ENCODE assay signal across 1 cellular context in the genomic region with DNA sequence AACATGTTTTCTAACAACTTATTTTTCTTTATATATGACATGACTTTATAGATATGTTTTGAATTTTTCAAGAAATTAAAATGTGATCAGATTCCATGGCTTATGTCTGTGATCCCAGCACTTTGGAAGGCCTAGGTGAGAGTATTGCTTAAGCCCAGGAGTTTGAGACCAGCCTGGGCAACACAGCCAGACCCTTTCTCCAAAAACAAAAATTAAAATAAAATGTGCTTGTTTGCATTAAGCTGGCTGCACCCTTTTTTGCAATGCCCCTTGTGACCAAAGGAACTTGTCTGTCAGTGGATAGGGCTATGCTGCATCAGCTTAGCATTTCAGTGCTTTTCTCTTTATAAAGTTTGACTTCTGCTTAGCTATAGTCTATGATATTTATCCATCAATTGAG.
TF ChIP-seq lines count a peak whose summit lies in the region.

No MANE protein-coding gene starts in this region.

TF ChIP-seq in GM23338, 12 proteins besides CTCF, POLR2A, EP300 and RAD21:
- TF ChIP-seq EZH2phosphoT487 (IDR thresholded peaks at IDR 0.05; ENCODE audit: unreplicated experiment) (no peak), STAT1 (IDR thresholded peaks at IDR 0.05; ENCODE audit: unreplicated experiment) (no peak), EZH2 (IDR thresholded peaks at IDR 0.05; ENCODE audit: low read depth, unreplicated experiment) (no peak)
